In the genomic region with DNA sequence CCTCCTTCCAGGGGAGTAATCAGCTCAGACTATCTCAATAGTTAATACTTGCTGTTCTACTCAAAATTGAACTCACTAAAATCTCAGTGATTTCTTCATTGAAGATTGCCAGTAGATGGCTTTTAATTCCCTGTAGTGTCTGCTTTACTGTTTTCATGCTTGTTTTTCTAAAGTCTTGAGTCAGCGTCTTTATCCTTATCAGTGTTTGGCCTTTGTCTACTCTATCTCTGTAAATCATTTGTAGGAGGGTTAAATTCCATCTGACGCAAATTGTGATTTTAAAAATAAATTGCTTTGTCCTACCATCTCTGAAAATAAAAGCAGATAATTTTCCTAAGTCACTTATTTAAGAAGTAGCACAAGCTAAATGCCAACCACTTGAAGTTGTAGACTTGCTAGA, we compare ENCODE assay signal across 23 cellular contexts. TPM values are rescaled to one million over a fixed set of nuclear protein-coding genes. Genes with fewer than 3 reads are reported as not detected.
A peak's percentile ranks its signal among the peaks of the same experiment; 100 is the strongest.
DNase-seq lines count a peak whose midpoint lies in the region; ATAC-seq, FAIRE-seq and TF ChIP-seq lines count a peak whose summit lies in the region.
"Had no signal": no experiment of that assay in that cellular context is flagged by ENCODE, and none has a peak within 500 bp of the region (broad histone marks: within the 10 kb centered on the region; RNA-seq: fewer than 3 reads in every experiment).

No MANE protein-coding gene starts in this region.

- H3K9ac ChIP-seq in mucosa of rectum (ENCODE audit: low read depth in 1 of 2, low read length in 2 of 2), result no peak overlapping the region
- H3K9ac ChIP-seq: BLaER1 had no signal

- POLR2A ChIA-PET in A549 (lab: Yijun Ruan, JAX), result no interaction called here

- TF ChIP-seq RAD21 in A549 (conservative IDR thresholded peaks at IDR 0.05 in 1 of 2, IDR thresholded peaks at IDR 0.05 in 1 of 2), result no peak

- peak in 1 of 2 experiments; percentile 47; a peak in 3 of 6 replicates for ATAC-seq in A549
- ATAC-seq in heart left ventricle, result no peak
- no peak for ATAC-seq in HG03520 (IDR thresholded peaks at IDR 0.05; ENCODE audit: unreplicated experiment)

- TF ChIP-seq POLR2A in A549 (IDR thresholded peaks at IDR 0.05; ENCODE audit: low read length), result no peak
- TF ChIP-seq POLR2A in Peyer's patch (IDR thresholded peaks at IDR 0.05), result no peak
- TF ChIP-seq POLR2A in heart left ventricle (IDR thresholded peaks at IDR 0.05), result no peak

- 13% methylated on average over 2 of the region's 2 CpGs for WGBS in A549 (ENCODE audit: missing lambda C conversion rate)
- WGBS in heart left ventricle, 4 donors, result 54 to 75% (median 61%) methylated on average over 2 of the region's 2 CpGs

- H3K27me3 ChIP-seq in Peyer's patch (no peaks in the 10 kb centered on the region), mucosa of rectum (ENCODE audit: control insufficient read depth in 2 of 2, insufficient read depth in 2 of 2, low read length in 2 of 2) (no peaks in the 10 kb centered on the region), heart left ventricle (no peaks in the 10 kb centered on the region)
- H3K27me3 ChIP-seq: BLaER1, SJSA1 had no signal

- H3K4me2 ChIP-seq in A549, result peak overlapping the region; percentile 63
- H3K4me2 ChIP-seq: BLaER1 had no signal

- no peak overlapping the region for H3K4me3 ChIP-seq in A549
- no peak overlapping the region for H3K4me3 ChIP-seq in Peyer's patch
- H3K4me3 ChIP-seq in mucosa of rectum (ENCODE audit: low read length in 2 of 2), result peak overlapping the region; percentile 19 to 43
- H3K4me3 ChIP-seq in heart left ventricle, result no peak overlapping the region
- H3K4me3 ChIP-seq: BLaER1, SJSA1 had no signal

- no peaks in the 10 kb centered on the region for H3K36me3 ChIP-seq in Peyer's patch
- no peaks in the 10 kb centered on the region for H3K36me3 ChIP-seq in mucosa of rectum (ENCODE audit: control insufficient read depth in 2 of 2, insufficient read depth in 2 of 2, low read length in 2 of 2)
- H3K36me3 ChIP-seq in heart left ventricle, result no peaks in the 10 kb centered on the region
- H3K36me3 ChIP-seq: BLaER1, SJSA1 had no signal

- CTCF ChIA-PET in A549 (lab: Yijun Ruan, JAX), result interaction anchor here (0.6 to 1.4 kb wide), 4 partner anchors 14 to 98 kb away, joined by 3 to 4 read pairs (median 3); no protein-coding TSS in a partner anchor

- H3K4me1 ChIP-seq in A549 (peaks cover 49% of the 10 kb centered on the region), Peyer's patch (peaks cover 0 to 9% (median 0%) of the 10 kb centered on the region in 4 donors), mucosa of rectum (ENCODE audit: control insufficient read depth in 2 of 2, insufficient read depth in 2 of 2, low read length in 2 of 2) (peaks cover 17 to 24% of the 10 kb centered on the region in 2 donors), heart left ventricle (peaks cover 0 to 16% (median 3%) of the 10 kb centered on the region in 12 donors)
- H3K4me1 ChIP-seq: BLaER1 had no signal

- no peak for TF ChIP-seq EP300 in A549 (IDR thresholded peaks at IDR 0.05)

- FAIRE-seq in A549 (lab: Jason Lieb, UNC) (peak; percentile 81), islet of Langerhans (lab: Jason Lieb, UNC) (peak; percentile 62)
- FAIRE-seq: GM12892, GM19239, HTR-8/SVneo had no signal

- TF ChIP-seq CTCF in A549 (IDR thresholded peaks at IDR 0.05) (no peak), Peyer's patch (IDR thresholded peaks at IDR 0.05) (no peak), heart left ventricle (IDR thresholded peaks at IDR 0.05) (no peak)

- H3K27ac ChIP-seq in A549 (peak overlapping the region; percentile 50 to 66), Peyer's patch (peak overlapping the region in 3 of 4 donors; percentile 10 to 67 (median 55)), mucosa of rectum (ENCODE audit: low read depth in 2 of 2, low read length in 2 of 2) (peak overlapping the region; percentile 73 to 82), heart left ventricle (no peak overlapping the region)
- H3K27ac ChIP-seq: BLaER1, HL-60, SJSA1 had no signal

- H3K9me3 ChIP-seq in A549 (no peaks in the 10 kb centered on the region), Peyer's patch (no peaks in the 10 kb centered on the region), mucosa of rectum (ENCODE audit: control insufficient read depth in 2 of 2, low read length in 2 of 2) (no peaks in the 10 kb centered on the region), heart left ventricle (no peaks in the 10 kb centered on the region)
- H3K9me3 ChIP-seq: BLaER1, SJSA1 had no signal

- intact Hi-C loops in heart left ventricle (cut with DNase I), result no loop called here

- DNase-seq in A549 (ENCODE audit: low read depth in 1 of 2, low spot score in 1 of 2) (peak in 1 of 2 experiments; percentile 32), Peyer's patch (no peak), LoVo (ENCODE audit: low spot score) (no peak), heart left ventricle (no peak), NCI-H82 treated with DMSO at 0.1 percent for 48 hours (lab: John Stamatoyannopoulos, UW; ENCODE audit: unreplicated experiment) (no peak)
- DNase-seq: CD8-positive, alpha-beta memory T cell; DMS 273 treated with DMSO at 0.1 percent for 48 hours; H7; KBM-7; NCI-H1417 treated with DMSO at 0.1 percent for 48 hours; NCI-H2029; NCI-H2171 treated with DMSO at 0.1 percent for 48 hours; NCI-H446 treated with DMSO at 0.1 percent for 48 hours; OCI-M1 had no signal

TF ChIP-seq in A549, 52 proteins besides CTCF, POLR2A, EP300 and RAD21:
- no peak for TF ChIP-seq EHMT2 (IDR thresholded peaks at IDR 0.05; ENCODE audit: low read depth)
- TF ChIP-seq MAFK (IDR thresholded peaks at IDR 0.05; ENCODE audit: partially characterized antibody), result peak; percentile 82
- peak; percentile 35; the same call in 1 of the 2 replicates for TF ChIP-seq GATA3 (IDR thresholded peaks at IDR 0.05; ENCODE audit: borderline replicate concordance)
- no peak for TF ChIP-seq ZNF302 (CRISPR knock-in tag; IDR thresholded peaks at IDR 0.05)
- no peak for TF ChIP-seq SMC3 (IDR thresholded peaks at IDR 0.05)

RNA-seq across cellular contexts. Expression of gene CNNM2, which starts 47.4 kb away (rescaled TPM):
- polyA plus RNA-seq in A549 (2011; rRNA removed) (6.4 TPM in 2 replicates), A549 (2017; fragmentation: RNase III; extraction: RNeasy Plus Mini Kit Qiagen cat#74134 plus additional on column Dnase treatment) (3.9 to 6.9 TPM (median 6.2 TPM) in 3 replicates), heart left ventricle (1 to 10 TPM; 1.3 to 2.8 TPM)
- 5.2 and 7.0 TPM in 2 replicates for polyA plus RNA-seq in A549 (2012; cell fraction: cytosol; rRNA removed)
- polyA plus RNA-seq in A549 (2012; cell fraction: nucleus; rRNA removed), result 6.9 and 10.6 TPM in 2 replicates
- polyA minus RNA-seq in A549 (2011; rRNA and poly(A)+ RNA removed), result 6.4 and 7.4 TPM in 2 replicates
- total RNA-seq in Peyer's patch (10 to 100 TPM; 15.8 to 39.6 (median 19.2) TPM), heart left ventricle (1 to 10 TPM; 2.9 to 6.3 (median 4.1) TPM)

Comparison
In these comparisons a context has a peak if more than half of its experiments do, and no peak if none do; other contexts are left out.
1. H3K27ac ChIP-seq: peak in A549 (2 of 2), Peyer's patch (3 of 4) and mucosa of rectum (2 of 2); none in heart left ventricle (0 of 12).
2. H3K4me3 ChIP-seq: peak in mucosa of rectum (2 of 2); none in A549 (single experiment), Peyer's patch (0 of 4) and heart left ventricle (0 of 12).